ENCODE assay signal across 24 cellular contexts in genomic region chr22:49332691-49333090, GRCh38.
DNase-seq lines count a peak whose midpoint lies in the region; ATAC-seq and FAIRE-seq lines count a peak whose summit lies in the region.
"Had no signal": no experiment of that assay in that cellular context is flagged by ENCODE, and none has a peak within 500 bp of the region (broad histone marks: within the 10 kb centered on the region; RNA-seq: fewer than 3 reads in every experiment).

No MANE protein-coding gene starts in this region.

- no peak for ATAC-seq in activated CD8-positive, alpha-beta memory T cell treated with anti-CD3 and anti-CD28 coated beads, Interleukin-2, amount 10 ng/mL, durations not matched to agents 7 days and 5 days
- no peak for ATAC-seq in HG03460 (IDR thresholded peaks at IDR 0.05; ENCODE audit: unreplicated experiment)
- ATAC-seq: HCT116, Right ventricle myocardium inferior had no signal

- FAIRE-seq in urothelium cell line (lab: Jason Lieb, UNC) = peak; percentile 17
- FAIRE-seq: D721Med, GM12891, RCC 7860 had no signal

- H3K27me3 ChIP-seq in neuronal stem cell (ENCODE audit: control insufficient read depth in 3 of 3, insufficient read depth in 3 of 3, low read depth in 1 of 3, low read length in 3 of 3) = no peaks in the 10 kb centered on the region

- peaks cover 0 to 10% of the 10 kb centered on the region in 2 donors for H3K4me1 ChIP-seq in neuronal stem cell (ENCODE audit: control insufficient read depth in 2 of 2, insufficient read depth in 1 of 2, low read depth in 1 of 2, low read length in 2 of 2)

- H3K4me3 ChIP-seq in neuronal stem cell (ENCODE audit: low read length in 2 of 2) = no peak overlapping the region
- H3K4me3 ChIP-seq: GM23248, MG63 had no signal

- no peak overlapping the region for H2BK120ac ChIP-seq in neuronal stem cell (ENCODE audit: low read depth, low read length)

- no peaks in the 10 kb centered on the region for H3K27me3 Mint-ChIP-seq in activated CD8-positive, alpha-beta memory T cell treated with anti-CD3 and anti-CD28 coated beads, Interleukin-2, amount 10 ng/mL, durations not matched to agents 7 days and 5 days

- H3K14ac ChIP-seq in neuronal stem cell (ENCODE audit: low read length) = no peak overlapping the region

- H3K36me3 Mint-ChIP-seq in activated CD8-positive, alpha-beta memory T cell treated with anti-CD3 and anti-CD28 coated beads, Interleukin-2, amount 10 ng/mL, durations not matched to agents 7 days and 5 days = no peaks in the 10 kb centered on the region

- H3K18ac ChIP-seq in neuronal stem cell (ENCODE audit: low read length) = peak overlapping the region; percentile 0

- H4K91ac ChIP-seq in neuronal stem cell (ENCODE audit: low read depth, low read length, poor library complexity) = no peak overlapping the region

- CTCF ChIA-PET in activated CD8-positive, alpha-beta memory T cell treated with anti-CD3 and anti-CD28 coated beads, Interleukin-2, amount 10 ng/mL, durations not matched to agents 7 days and 5 days (lab: Charles Lee) = no interaction called here

- H3K27ac Mint-ChIP-seq in activated CD8-positive, alpha-beta memory T cell treated with anti-CD3 and anti-CD28 coated beads, Interleukin-2, amount 10 ng/mL, durations not matched to agents 7 days and 5 days = no peak overlapping the region

- no peak overlapping the region for H3K4me2 ChIP-seq in neuronal stem cell (ENCODE audit: insufficient read depth, low read length, poor library complexity, severe bottlenecking)

- no peaks in the 10 kb centered on the region for H3K9me3 Mint-ChIP-seq in activated CD8-positive, alpha-beta memory T cell treated with anti-CD3 and anti-CD28 coated beads, Interleukin-2, amount 10 ng/mL, durations not matched to agents 7 days and 5 days (ENCODE audit: low read depth)

- WGBS in neuronal stem cell (ENCODE audit: extremely low coverage in 2 of 2, insufficient read length in 2 of 2, insufficient replicate concordance in 1 of 2), 2 donors = no CpG with 5 or more reads among the region's 10 CpGs

- no peak overlapping the region for H3K4ac ChIP-seq in neuronal stem cell (ENCODE audit: low read length)

- H3K27ac ChIP-seq in neuronal stem cell (replicated peaks; ENCODE audit: low read length) = no peak overlapping the region
- H3K27ac ChIP-seq: 22Rv1, C4-2B, GM23248 had no signal

- no peak overlapping the region for H2BK15ac ChIP-seq in neuronal stem cell (ENCODE audit: low read length)

- no peaks in the 10 kb centered on the region for H3K79me1 ChIP-seq in neuronal stem cell (ENCODE audit: low read depth, low read length)

- no peak overlapping the region for H2BK12ac ChIP-seq in neuronal stem cell (ENCODE audit: low read length)

- H3K23ac ChIP-seq in neuronal stem cell (ENCODE audit: low read depth, low read length, poor library complexity) = no peak overlapping the region

- H2BK5ac ChIP-seq in neuronal stem cell (ENCODE audit: low read length) = peak overlapping the region; percentile 49

- no peak overlapping the region for H3K4me3 Mint-ChIP-seq in activated CD8-positive, alpha-beta memory T cell treated with anti-CD3 and anti-CD28 coated beads, Interleukin-2, amount 10 ng/mL, durations not matched to agents 7 days and 5 days

- H3K9ac ChIP-seq in neuronal stem cell (ENCODE audit: low read depth, low read length, poor library complexity) = no peak overlapping the region
- H3K9ac ChIP-seq: GM23248 had no signal

- H4K8ac ChIP-seq in neuronal stem cell (ENCODE audit: low read depth, low read length) = no peak overlapping the region

- H2AFZ ChIP-seq in neuronal stem cell (ENCODE audit: low read length) = no peak overlapping the region
- H2AFZ ChIP-seq: GM23248 had no signal

- peak; percentile 26 for DNase-seq in activated CD8-positive, alpha-beta memory T cell treated with anti-CD3 and anti-CD28 coated beads, Interleukin-2, amount 10 ng/mL, durations not matched to agents 7 days and 5 days
- DNase-seq in activated CD8-positive, alpha-beta memory T cell treated with anti-CD3 and anti-CD28 coated beads, Interleukin-2, amount 50 U/mL, for 4 hours = no peak
- DNase-seq in iPS-NIHi7 (ENCODE audit: extremely low spot score) (peak; percentile 6), neuronal stem cell (ENCODE audit: low spot score) (no peak), urothelium cell line (ENCODE audit: low spot score) (peak; percentile 2), anterior cingulate cortex (lab: John Stamatoyannopoulos, UW) (no peak), cortex of kidney (lab: John Stamatoyannopoulos, UW) (no peak)
- DNase-seq: AML-193; GM23248; Kasumi-1; MG63; NCI-H1092; NCI-H146; NCI-H2029 treated with DMSO at 0.1 percent for 48 hours; NCI-H2171; NK-92 treated with Interleukin-12 subunit alpha and Interleukin-12 subunit beta, amount 100 ng/mL, for 24 hours had no signal

- H3K9me3 ChIP-seq in neuronal stem cell (replicated peaks in 1 of 2; ENCODE audit: control insufficient read depth in 2 of 2, insufficient read depth in 1 of 2, low read depth in 1 of 2, low read length in 2 of 2) = peaks cover 0 to 5% of the 10 kb centered on the region in 2 donors
- H3K9me3 ChIP-seq: MG63 had no signal

- H3K36me3 ChIP-seq in neuronal stem cell (replicated peaks in 1 of 2; ENCODE audit: control insufficient read depth in 2 of 2, insufficient read depth in 2 of 2, low read length in 2 of 2) = no peaks in the 10 kb centered on the region
- H3K36me3 ChIP-seq: MG63 had no signal

- no peak overlapping the region for H2AK5ac ChIP-seq in neuronal stem cell (ENCODE audit: low read depth, low read length)

- H3K4me1 Mint-ChIP-seq in activated CD8-positive, alpha-beta memory T cell treated with anti-CD3 and anti-CD28 coated beads, Interleukin-2, amount 10 ng/mL, durations not matched to agents 7 days and 5 days = no peaks in the 10 kb centered on the region

Comparison
In these comparisons a context has a peak if more than half of its experiments do, and no peak if none do; other contexts are left out.
1. DNase-seq: peak in activated CD8-positive, alpha-beta memory T cell treated with anti-CD3 and anti-CD28 coated beads, Interleukin-2, amount 10 ng/mL, durations not matched to agents 7 days and 5 days (single experiment), iPS-NIHi7 (single experiment) and urothelium cell line (single experiment); none in activated CD8-positive, alpha-beta memory T cell treated with anti-CD3 and anti-CD28 coated beads, Interleukin-2, amount 50 U/mL, for 4 hours (single experiment), neuronal stem cell (single experiment), anterior cingulate cortex (0 of 58) and cortex of kidney (single experiment).